In the genomic region with DNA sequence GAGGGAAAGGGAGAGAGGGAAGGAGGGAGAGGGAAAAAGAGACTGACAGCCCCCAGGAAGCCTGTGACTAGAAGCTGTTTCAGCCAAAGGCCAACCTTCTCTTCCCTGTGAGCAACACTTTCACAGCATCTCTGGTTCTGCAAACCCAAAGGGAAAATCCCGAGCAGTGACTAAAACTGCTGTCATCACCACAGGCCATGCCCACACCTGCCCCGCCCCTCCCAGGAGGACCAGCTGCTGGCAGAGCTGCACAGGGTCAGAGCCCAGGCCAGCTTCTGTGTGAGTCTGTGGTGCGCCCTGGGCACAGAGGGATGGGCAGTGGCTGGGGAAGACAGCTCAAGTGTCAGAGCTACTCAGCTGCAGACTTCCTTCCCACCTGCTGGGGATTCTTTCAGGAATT, we compare ENCODE assay signal across 10 cellular contexts.
DNase-seq lines count a peak whose midpoint lies in the region; TF ChIP-seq lines count a peak whose summit lies in the region.
"Had no signal": no experiment of that assay in that cellular context is flagged by ENCODE, and none has a peak within 500 bp of the region (broad histone marks: within the 10 kb centered on the region; RNA-seq: fewer than 3 reads in every experiment).

No MANE protein-coding gene starts in this region.

- no peaks in the 10 kb centered on the region for H3K79me1 ChIP-seq in mesenchymal stem cell (replicated peaks; ENCODE audit: low read length, poor library complexity, severe bottlenecking)

- H3K4me3 Mint-ChIP-seq in activated naive CD4-positive, alpha-beta T cell treated with anti-CD3 and anti-CD28 coated beads for 36 hours: no peak overlapping the region
- H3K4me3 Mint-ChIP-seq: CD8-positive, alpha-beta memory T cell had no signal

- H3K9me3 ChIP-seq in mesenchymal stem cell (ENCODE audit: control insufficient read depth, low read length): peaks cover 27% of the 10 kb centered on the region
- H3K9me3 ChIP-seq in suprapubic skin: peaks cover 5% of the 10 kb centered on the region

- TF ChIP-seq EP300 in suprapubic skin (IDR thresholded peaks at IDR 0.05): no peak

- H3K27me3 ChIP-seq in mesenchymal stem cell (ENCODE audit: control insufficient read depth in 1 of 2, insufficient read depth in 1 of 2, low read length in 2 of 2) (peaks cover 0 to 59% of the 10 kb centered on the region in 2 experiments), suprapubic skin (peaks cover 43% of the 10 kb centered on the region)

- no peaks in the 10 kb centered on the region for H3K36me3 ChIP-seq in mesenchymal stem cell (ENCODE audit: control insufficient read depth in 1 of 2, insufficient read depth in 2 of 2, low read depth in 1 of 2, low read length in 2 of 2)
- no peaks in the 10 kb centered on the region for H3K36me3 ChIP-seq in suprapubic skin

- no peak overlapping the region for H3K9ac ChIP-seq in mesenchymal stem cell (ENCODE audit: low read length)

- H3K9me3 Mint-ChIP-seq in activated naive CD4-positive, alpha-beta T cell treated with anti-CD3 and anti-CD28 coated beads for 36 hours: peaks cover 1% of the 10 kb centered on the region

- intact Hi-C loops in activated naive CD4-positive, alpha-beta T cell treated with anti-CD3 and anti-CD28 coated beads for 36 hours (cut with micrococcal nuclease): no loop called here

- H3K4me1 Mint-ChIP-seq in activated naive CD4-positive, alpha-beta T cell treated with anti-CD3 and anti-CD28 coated beads for 36 hours (ENCODE audit: low read depth): peaks cover 12% of the 10 kb centered on the region

- no peak overlapping the region for H2AFZ ChIP-seq in mesenchymal stem cell (ENCODE audit: low read depth, low read length)

- H3K23ac ChIP-seq in mesenchymal stem cell (ENCODE audit: low read length in 2 of 2): no peak overlapping the region

- TF ChIP-seq CTCF in suprapubic skin (IDR thresholded peaks at IDR 0.05): no peak

- CTCF ChIA-PET in activated naive CD4-positive, alpha-beta T cell treated with anti-CD3 and anti-CD28 coated beads for 36 hours (lab: Charles Lee): interaction anchor here (0.6 to 0.7 kb wide), 3 partner anchors 34 to 568 kb away, joined by 3 to 4 read pairs (median 3); no protein-coding TSS in a partner anchor

- no peak overlapping the region for H4K8ac ChIP-seq in mesenchymal stem cell (ENCODE audit: low read length)

- H3K36me3 Mint-ChIP-seq in activated naive CD4-positive, alpha-beta T cell treated with anti-CD3 and anti-CD28 coated beads for 36 hours (ENCODE audit: low read depth): no peaks in the 10 kb centered on the region

- no peak overlapping the region for H3K27ac Mint-ChIP-seq in activated naive CD4-positive, alpha-beta T cell treated with anti-CD3 and anti-CD28 coated beads for 36 hours
- H3K27ac Mint-ChIP-seq: CD8-positive, alpha-beta memory T cell had no signal

- H3K27ac ChIP-seq in mesenchymal stem cell (ENCODE audit: low read length, poor library complexity, severe bottlenecking): no peak overlapping the region
- H3K27ac ChIP-seq in suprapubic skin: no peak overlapping the region

- H3K4me1 ChIP-seq in mesenchymal stem cell (ENCODE audit: control insufficient read depth, insufficient read depth, low read depth, low read length): peaks cover 1% of the 10 kb centered on the region
- H3K4me1 ChIP-seq in suprapubic skin: no peaks in the 10 kb centered on the region

- no peak for TF ChIP-seq POLR2A in suprapubic skin (IDR thresholded peaks at IDR 0.05)

- WGBS in mesenchymal stem cell: 38% methylated on average over 2 of the region's 3 CpGs
- 43% methylated on average over 3 of the region's 3 CpGs for WGBS in suprapubic skin

- H3K4me3 ChIP-seq in mesenchymal stem cell (ENCODE audit: insufficient read depth in 1 of 2, low read depth in 1 of 2, low read length in 2 of 2) (no peak overlapping the region), suprapubic skin (no peak overlapping the region)

- peak; percentile 60 for DNase-seq in activated naive CD4-positive, alpha-beta T cell treated with Interleukin-2 at 50 U/mL for 16 hours
- no peak for DNase-seq in activated naive CD4-positive, alpha-beta T cell (lab: John Stamatoyannopoulos, UW)
- DNase-seq in activated naive CD4-positive, alpha-beta T cell treated with anti-CD3 and anti-CD28 coated beads for 36 hours: peak; percentile 84
- DNase-seq in mesenchymal stem cell: peak; percentile 43
- peak; percentile 29 to 60 for DNase-seq in suprapubic skin (ENCODE audit: low spot score in 2 of 2)
- DNase-seq in globus pallidus (ENCODE audit: low spot score): no peak
- no peak for DNase-seq in NCI-H1436 (lab: John Stamatoyannopoulos, UW)
- no peak for DNase-seq in germinal center (ENCODE audit: low spot score)
- DNase-seq: CD8-positive, alpha-beta memory T cell; cerebellar nuclear complex had no signal

- H3K4me2 ChIP-seq in mesenchymal stem cell (ENCODE audit: low read length, poor library complexity, severe bottlenecking): no peak overlapping the region

- H2BK120ac ChIP-seq in mesenchymal stem cell (ENCODE audit: low read depth, low read length): no peak overlapping the region

- no peak overlapping the region for H3K18ac ChIP-seq in mesenchymal stem cell (ENCODE audit: low read depth in 1 of 2, low read length in 2 of 2)

- H2AK5ac ChIP-seq in mesenchymal stem cell (ENCODE audit: low read length, severe bottlenecking): no peak overlapping the region

- no peak overlapping the region for H3K4ac ChIP-seq in mesenchymal stem cell (ENCODE audit: low read depth in 1 of 2, low read length in 2 of 2)

- peak overlapping the region in 1 of 2 experiments; percentile 13 for H3K14ac ChIP-seq in mesenchymal stem cell (ENCODE audit: low read length in 2 of 2)

- no peak overlapping the region for H4K91ac ChIP-seq in mesenchymal stem cell (ENCODE audit: low read length)

- H2BK5ac ChIP-seq in mesenchymal stem cell (ENCODE audit: low read depth, low read length, poor library complexity, severe bottlenecking): no peak overlapping the region

- no peak overlapping the region for H2BK12ac ChIP-seq in mesenchymal stem cell (ENCODE audit: low read length in 2 of 2)

- peaks cover 27% of the 10 kb centered on the region for H3K27me3 Mint-ChIP-seq in activated naive CD4-positive, alpha-beta T cell treated with anti-CD3 and anti-CD28 coated beads for 36 hours (ENCODE audit: low read depth)

- H2BK15ac ChIP-seq in mesenchymal stem cell (ENCODE audit: low read depth, poor library complexity, severe bottlenecking): no peak overlapping the region

Comparison
In these comparisons a context has a peak if more than half of its experiments do, and no peak if none do; other contexts are left out.
1. DNase-seq: peak in activated naive CD4-positive, alpha-beta T cell treated with Interleukin-2 at 50 U/mL for 16 hours (single experiment), activated naive CD4-positive, alpha-beta T cell treated with anti-CD3 and anti-CD28 coated beads for 36 hours (single experiment), mesenchymal stem cell (single experiment) and suprapubic skin (2 of 2); none in activated naive CD4-positive, alpha-beta T cell (0 of 4), globus pallidus (single experiment), NCI-H1436 (single experiment) and germinal center (single experiment).